Comparison of ENCODE assay signal across 1 cellular context in genomic region chr1:203663294-203663693, GRCh38.
TF ChIP-seq lines count a peak whose summit lies in the region.

No MANE protein-coding gene starts in this region.

TF ChIP-seq in GM23338, 12 proteins besides CTCF, POLR2A, EP300 and RAD21 (continued from another document):
- no peak for TF ChIP-seq ETS1 (IDR thresholded peaks at IDR 0.05)
- no peak for TF ChIP-seq EZH2phosphoT487 (IDR thresholded peaks at IDR 0.05; ENCODE audit: unreplicated experiment)
- TF ChIP-seq STAT1 (IDR thresholded peaks at IDR 0.05; ENCODE audit: unreplicated experiment) = no peak
- no peak for TF ChIP-seq NANOG (IDR thresholded peaks at IDR 0.05; ENCODE audit: borderline replicate concordance)
- TF ChIP-seq ZNF114 (CRISPR knock-in tag; IDR thresholded peaks at IDR 0.05) = no peak
- no peak for TF ChIP-seq ZNF462 (CRISPR knock-in tag; IDR thresholded peaks at IDR 0.05)
- TF ChIP-seq EZH2 (IDR thresholded peaks at IDR 0.05; ENCODE audit: low read depth, unreplicated experiment) = no peak
- TF ChIP-seq POLR2AphosphoS5 (IDR thresholded peaks at IDR 0.05; ENCODE audit: low read depth) = no peak
TF ChIP-seq in GM23338: peak in this region for 0.
